Comparison of ENCODE assay signal across 26 cellular contexts in the genomic region with DNA sequence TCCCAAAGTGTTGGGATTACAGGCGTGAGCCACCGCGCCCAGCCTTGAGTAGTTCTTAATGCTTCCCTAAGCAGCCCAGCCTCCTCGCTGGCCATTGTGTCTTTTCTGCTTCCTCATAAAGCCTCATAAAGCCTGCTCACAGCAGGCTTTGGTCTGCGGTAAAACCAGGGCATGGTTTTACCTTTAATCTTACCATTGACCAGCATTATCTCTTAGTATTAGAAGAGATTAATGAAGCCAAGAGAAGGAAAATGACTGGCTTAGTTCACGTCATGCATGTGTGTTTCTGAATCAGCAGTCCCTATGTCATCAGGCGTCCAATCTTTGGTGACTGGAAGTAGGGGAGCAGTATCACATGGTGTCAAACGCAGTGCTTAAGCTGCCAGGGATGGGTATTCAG. TPM values are rescaled to one million over a fixed set of nuclear protein-coding genes. Genes with fewer than 3 reads are reported as not detected.
"Had no signal": no experiment of that assay in that cellular context is flagged by ENCODE, and none has a peak within 500 bp of the region (broad histone marks: within the 10 kb centered on the region; RNA-seq: fewer than 3 reads in every experiment).

No MANE protein-coding gene starts in this region.

- DNase-seq: activated CD4-positive, alpha-beta memory T cell treated with anti-CD3 and anti-CD28 coated beads, Interleukin-2, amount 10 ng/mL, durations not matched to agents 7 days and 5 days; activated CD4-positive, alpha-beta T cell treated with anti-CD3 and anti-CD28 coated beads for 1 hour; activated CD4-positive, alpha-beta T cell treated with anti-CD3 and anti-CD28 coated beads for 4 hours; activated CD4-positive, alpha-beta T cell treated with anti-CD3 and anti-CD28 coated beads, Interleukin-2, amount 10 ng/mL, durations not matched to agents 7 days and 5 days; activated CD4-positive, alpha-beta T cell treated with anti-CD3 and anti-CD28 coated beads, Interleukin-2, amount 50 U/mL, for 4 hours; activated CD8-positive, alpha-beta memory T cell treated with anti-CD3 and anti-CD28 coated beads, Interleukin-2, amount 50 U/mL, for 48 hours; activated gamma-delta T cell; activated naive CD4-positive, alpha-beta T cell; activated naive CD4-positive, alpha-beta T cell treated with anti-CD3 and anti-CD28 coated beads, Interleukin-2, amount 10 ng/mL, durations not matched to agents 7 days and 5 days; activated naive CD8-positive, alpha-beta T cell treated with anti-CD3 and anti-CD28 coated beads, Interleukin-2, amount 10 ng/mL, durations not matched to agents 7 days and 5 days; activated T-cell treated with anti-CD3 and anti-CD28 coated beads for 4 hours; activated T-cell treated with anti-CD3 and anti-CD28 coated beads, Interleukin-2, amount 50 U/mL, for 24 hours; activated T-cell treated with anti-CD3 and anti-CD28 coated beads, Interleukin-2, amount 50 U/mL, for 72 hours; dorsolateral prefrontal cortex; effector memory CD4-positive, alpha-beta T cell; endodermal cell; foreskin keratinocyte; gastrocnemius medialis; glutamatergic neuron; heart left ventricle; T-helper 2 cell had no signal

- H3K27ac ChIP-seq: ascending aorta, breast epithelium, cardiac muscle cell, coronary artery, dorsolateral prefrontal cortex, esophagus muscularis mucosa, foreskin keratinocyte, gastrocnemius medialis, heart left ventricle had no signal

- H3K4me3 ChIP-seq: ascending aorta, breast epithelium, cardiac muscle cell, coronary artery, dorsolateral prefrontal cortex, esophagus muscularis mucosa, gastrocnemius medialis, heart left ventricle had no signal

- H3K27me3 ChIP-seq: ascending aorta, breast epithelium, cardiac muscle cell, esophagus muscularis mucosa, gastrocnemius medialis, heart left ventricle had no signal

- H3K9me3 ChIP-seq: gastrocnemius medialis had no signal

- H3K36me3 ChIP-seq: ascending aorta, breast epithelium, cardiac muscle cell, esophagus muscularis mucosa, gastrocnemius medialis, heart left ventricle had no signal

- H3K4me1 ChIP-seq: ascending aorta, breast epithelium, esophagus muscularis mucosa, foreskin keratinocyte, gastrocnemius medialis, heart left ventricle had no signal

RNA-seq across cellular contexts. Expression of a gene that starts 14.9 kb away (rescaled TPM):
- total RNA-seq: ascending aorta had no signal
